4 cellular contexts compared by ENCODE assay signal in genomic region chr2:96061197-96061817, GRCh38. TPM values are rescaled to one million over a fixed set of nuclear protein-coding genes. Genes with fewer than 3 reads are reported as not detected.
"Had no signal": no experiment of that assay in that cellular context is flagged by ENCODE, and none has a peak within 500 bp of the region (broad histone marks: within the 10 kb centered on the region; RNA-seq: fewer than 3 reads in every experiment).

No MANE protein-coding gene starts in this region.

RNA-seq across cellular contexts. Expression of gene GPAT2, which starts 26.6 kb away (rescaled TPM):
- total RNA-seq: LHCN-M2, NCI-H460, RPMI7951, SK-MEL-5 had no signal

RNA-seq across cellular contexts. Expression of gene ADRA2B, which starts 55.1 kb away (rescaled TPM):
- total RNA-seq: LHCN-M2, NCI-H460, RPMI7951, SK-MEL-5 had no signal
